In the genomic region with DNA sequence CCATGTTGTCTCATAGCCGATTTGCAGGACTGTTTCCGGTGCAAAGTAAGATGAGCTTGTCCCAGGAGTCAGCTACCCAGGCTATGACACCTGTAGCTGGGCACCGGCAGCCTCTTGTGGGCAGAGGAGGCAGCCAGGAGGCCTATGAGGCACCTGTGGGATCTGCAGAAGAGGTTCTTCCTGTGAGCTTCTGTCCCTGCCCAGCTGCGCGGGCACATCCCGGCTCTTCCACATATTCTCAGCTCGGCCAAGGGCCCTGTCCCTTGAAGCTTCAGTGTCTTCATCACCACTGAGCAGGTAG, we compare ENCODE assay signal across 24 cellular contexts. TPM values are rescaled to one million over a fixed set of nuclear protein-coding genes. Genes with fewer than 3 reads are reported as not detected.
"Had no signal": no experiment of that assay in that cellular context is flagged by ENCODE, and none has a peak within 500 bp of the region (broad histone marks: within the 10 kb centered on the region; RNA-seq: fewer than 3 reads in every experiment).

No MANE protein-coding gene starts in this region.

- H3K9me3 ChIP-seq: SK-N-SH had no signal

- H3K27ac ChIP-seq: RWPE1 had no signal

- H3K4me2 ChIP-seq: SK-N-SH had no signal

- H3K9ac ChIP-seq: SK-N-SH had no signal

- ATAC-seq: Panc1, PC-3 had no signal

- DNase-seq: IMR-90, Karpas-422, KG1, MM.1S, NCI-H1092 treated with DMSO at 0.1 percent for 48 hours, NCI-H1436, NCI-H2029, NCI-H2081 treated with DMSO at 0.1 percent for 48 hours, NCI-H2171, NCI-H226, NCI-H446, NCI-H510A, NCI-H524 treated with DMSO at 0.1 percent for 48 hours, NCI-H69, NCI-H774, PC-3, SHP77, SK-N-SH had no signal

RNA-seq across cellular contexts. Expression of gene PRR35, which starts 54.0 kb away (rescaled TPM):
- total RNA-seq: HT-29, IMR-90, M059J, OCI-LY7, PC-3, SK-MEL-5 had no signal
- polyA plus RNA-seq: IMR-90, SK-N-SH had no signal
